In genomic region chr19:51570962-51571575, GRCh38 we compare ENCODE assay signal across 1 cellular context.
TF ChIP-seq lines count a peak whose summit lies in the region.

ZNF175 (plus strand) TSS chr19:51571283; CDS start chr19:51573330, 2,047 bp downstream.

TF ChIP-seq in HepG2, 621 proteins besides CTCF, POLR2A, EP300 and RAD21 (continued from another document and continues in another):
- TF ChIP-seq ZBTB25 (CRISPR knock-in tag; IDR thresholded peaks at IDR 0.05) (no peak), XRCC5 (optimal IDR thresholded peaks at IDR 0.05; ENCODE audit: low read length) (no peak), RXRA (CRISPR knock-in tag; IDR thresholded peaks at IDR 0.05) (no peak), GABPB1 (CRISPR knock-in tag; IDR thresholded peaks at IDR 0.05) (peak; percentile 91), POLR2AphosphoS5 (IDR thresholded peaks at IDR 0.05; ENCODE audit: low read depth, low read length) (peak; percentile 41; the same call in 1 of the 2 replicates), KDM3A (CRISPR knock-in tag; IDR thresholded peaks at IDR 0.05; ENCODE audit: low read depth) (no peak), ZNF20 (CRISPR knock-in tag; IDR thresholded peaks at IDR 0.05) (no peak), ZBTB4 (CRISPR knock-in tag; IDR thresholded peaks at IDR 0.05; ENCODE audit: borderline replicate concordance) (no peak), PITX1 (CRISPR knock-in tag; IDR thresholded peaks at IDR 0.05) (no peak), ZNF460 (CRISPR knock-in tag; IDR thresholded peaks at IDR 0.05; ENCODE audit: borderline replicate concordance) (no peak), RBM22 (optimal IDR thresholded peaks at IDR 0.05; ENCODE audit: low read length) (no peak), ZSCAN9 (CRISPR knock-in tag; IDR thresholded peaks at IDR 0.05; ENCODE audit: borderline replicate concordance) (no peak), WIZ (CRISPR knock-in tag; IDR thresholded peaks at IDR 0.05) (peak; percentile 50; the same call in 1 of the 2 replicates), KAT8 (CRISPR knock-in tag; IDR thresholded peaks at IDR 0.05) (peak; percentile 78), NAIF1 (CRISPR knock-in tag; IDR thresholded peaks at IDR 0.05; ENCODE audit: borderline replicate concordance) (no peak), ZNF343 (CRISPR knock-in tag; IDR thresholded peaks at IDR 0.05) (no peak), TAF1 (CRISPR knock-in tag; IDR thresholded peaks at IDR 0.05) (no peak), ATF7-NPFF (CRISPR knock-in tag; IDR thresholded peaks at IDR 0.05; ENCODE audit: low read depth) (no peak), NFE2 (CRISPR knock-in tag; IDR thresholded peaks at IDR 0.05) (no peak), HHEX (CRISPR knock-in tag; IDR thresholded peaks at IDR 0.05) (no peak), MAF1 (CRISPR knock-in tag; IDR thresholded peaks at IDR 0.05; ENCODE audit: borderline replicate concordance) (no peak), ZNF407 (CRISPR knock-in tag; IDR thresholded peaks at IDR 0.05; ENCODE audit: not compliant biosample characterization) (no peak), TEAD3 (CRISPR knock-in tag; optimal IDR thresholded peaks at IDR 0.05; ENCODE audit: borderline replicate concordance) (peak; percentile 75), CBX2 (IDR thresholded peaks at IDR 0.05; ENCODE audit: low read depth, low read length) (no peak), CBX2 (CRISPR knock-in tag; IDR thresholded peaks at IDR 0.05; ENCODE audit: low read depth) (no peak), PLRG1 (conservative IDR thresholded peaks at IDR 0.05) (no peak), ZBTB1 (CRISPR knock-in tag; IDR thresholded peaks at IDR 0.05; ENCODE audit: borderline replicate concordance) (no peak), ZMYM4 (CRISPR knock-in tag; IDR thresholded peaks at IDR 0.05) (0 out of 2 replicates have a peak, but pooled peaks have one; percentile 43)
- TF ChIP-seq, protein P1, sequence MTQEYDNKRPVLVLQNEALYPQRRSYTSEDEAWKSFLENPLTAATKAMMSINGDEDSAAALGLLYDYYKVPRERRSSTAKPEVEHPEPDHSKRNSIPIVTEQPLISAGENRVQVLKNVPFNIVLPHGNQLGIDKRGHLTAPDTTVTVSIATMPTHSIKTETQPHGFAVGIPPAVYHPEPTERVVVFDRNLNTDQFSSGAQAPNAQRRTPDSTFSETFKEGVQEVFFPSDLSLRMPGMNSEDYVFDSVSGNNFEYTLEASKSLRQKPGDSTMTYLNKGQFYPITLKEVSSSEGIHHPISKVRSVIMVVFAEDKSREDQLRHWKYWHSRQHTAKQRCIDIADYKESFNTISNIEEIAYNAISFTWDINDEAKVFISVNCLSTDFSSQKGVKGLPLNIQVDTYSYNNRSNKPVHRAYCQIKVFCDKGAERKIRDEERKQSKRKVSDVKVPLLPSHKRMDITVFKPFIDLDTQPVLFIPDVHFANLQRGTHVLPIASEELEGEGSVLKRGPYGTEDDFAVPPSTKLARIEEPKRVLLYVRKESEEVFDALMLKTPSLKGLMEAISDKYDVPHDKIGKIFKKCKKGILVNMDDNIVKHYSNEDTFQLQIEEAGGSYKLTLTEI (CRISPR knock-in tag; conservative IDR thresholded peaks at IDR 0.05) = no peak
- TF ChIP-seq, protein P2, sequence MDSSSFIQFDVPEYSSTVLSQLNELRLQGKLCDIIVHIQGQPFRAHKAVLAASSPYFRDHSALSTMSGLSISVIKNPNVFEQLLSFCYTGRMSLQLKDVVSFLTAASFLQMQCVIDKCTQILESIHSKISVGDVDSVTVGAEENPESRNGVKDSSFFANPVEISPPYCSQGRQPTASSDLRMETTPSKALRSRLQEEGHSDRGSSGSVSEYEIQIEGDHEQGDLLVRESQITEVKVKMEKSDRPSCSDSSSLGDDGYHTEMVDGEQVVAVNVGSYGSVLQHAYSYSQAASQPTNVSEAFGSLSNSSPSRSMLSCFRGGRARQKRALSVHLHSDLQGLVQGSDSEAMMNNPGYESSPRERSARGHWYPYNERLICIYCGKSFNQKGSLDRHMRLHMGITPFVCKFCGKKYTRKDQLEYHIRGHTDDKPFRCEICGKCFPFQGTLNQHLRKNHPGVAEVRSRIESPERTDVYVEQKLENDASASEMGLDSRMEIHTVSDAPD (CRISPR knock-in tag; IDR thresholded peaks at IDR 0.05) = no peak
- TF ChIP-seq, protein P3, sequence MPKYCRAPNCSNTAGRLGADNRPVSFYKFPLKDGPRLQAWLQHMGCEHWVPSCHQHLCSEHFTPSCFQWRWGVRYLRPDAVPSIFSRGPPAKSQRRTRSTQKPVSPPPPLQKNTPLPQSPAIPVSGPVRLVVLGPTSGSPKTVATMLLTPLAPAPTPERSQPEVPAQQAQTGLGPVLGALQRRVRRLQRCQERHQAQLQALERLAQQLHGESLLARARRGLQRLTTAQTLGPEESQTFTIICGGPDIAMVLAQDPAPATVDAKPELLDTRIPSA (CRISPR knock-in tag; IDR thresholded peaks at IDR 0.05; ENCODE audit: borderline replicate concordance) = no peak
- TF ChIP-seq, protein P4, sequence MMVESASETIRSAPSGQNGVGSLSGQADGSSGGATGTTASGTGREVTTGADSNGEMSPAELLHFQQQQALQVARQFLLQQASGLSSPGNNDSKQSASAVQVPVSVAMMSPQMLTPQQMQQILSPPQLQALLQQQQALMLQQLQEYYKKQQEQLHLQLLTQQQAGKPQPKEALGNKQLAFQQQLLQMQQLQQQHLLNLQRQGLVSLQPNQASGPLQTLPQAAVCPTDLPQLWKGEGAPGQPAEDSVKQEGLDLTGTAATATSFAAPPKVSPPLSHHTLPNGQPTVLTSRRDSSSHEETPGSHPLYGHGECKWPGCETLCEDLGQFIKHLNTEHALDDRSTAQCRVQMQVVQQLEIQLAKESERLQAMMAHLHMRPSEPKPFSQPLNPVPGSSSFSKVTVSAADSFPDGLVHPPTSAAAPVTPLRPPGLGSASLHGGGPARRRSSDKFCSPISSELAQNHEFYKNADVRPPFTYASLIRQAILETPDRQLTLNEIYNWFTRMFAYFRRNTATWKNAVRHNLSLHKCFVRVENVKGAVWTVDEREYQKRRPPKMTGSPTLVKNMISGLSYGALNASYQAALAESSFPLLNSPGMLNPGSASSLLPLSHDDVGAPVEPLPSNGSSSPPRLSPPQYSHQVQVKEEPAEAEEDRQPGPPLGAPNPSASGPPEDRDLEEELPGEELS (CRISPR knock-in tag; IDR thresholded peaks at IDR 0.05) = 0 out of 2 replicates have a peak, but pooled peaks have one; percentile 12
- TF ChIP-seq, protein P5, sequence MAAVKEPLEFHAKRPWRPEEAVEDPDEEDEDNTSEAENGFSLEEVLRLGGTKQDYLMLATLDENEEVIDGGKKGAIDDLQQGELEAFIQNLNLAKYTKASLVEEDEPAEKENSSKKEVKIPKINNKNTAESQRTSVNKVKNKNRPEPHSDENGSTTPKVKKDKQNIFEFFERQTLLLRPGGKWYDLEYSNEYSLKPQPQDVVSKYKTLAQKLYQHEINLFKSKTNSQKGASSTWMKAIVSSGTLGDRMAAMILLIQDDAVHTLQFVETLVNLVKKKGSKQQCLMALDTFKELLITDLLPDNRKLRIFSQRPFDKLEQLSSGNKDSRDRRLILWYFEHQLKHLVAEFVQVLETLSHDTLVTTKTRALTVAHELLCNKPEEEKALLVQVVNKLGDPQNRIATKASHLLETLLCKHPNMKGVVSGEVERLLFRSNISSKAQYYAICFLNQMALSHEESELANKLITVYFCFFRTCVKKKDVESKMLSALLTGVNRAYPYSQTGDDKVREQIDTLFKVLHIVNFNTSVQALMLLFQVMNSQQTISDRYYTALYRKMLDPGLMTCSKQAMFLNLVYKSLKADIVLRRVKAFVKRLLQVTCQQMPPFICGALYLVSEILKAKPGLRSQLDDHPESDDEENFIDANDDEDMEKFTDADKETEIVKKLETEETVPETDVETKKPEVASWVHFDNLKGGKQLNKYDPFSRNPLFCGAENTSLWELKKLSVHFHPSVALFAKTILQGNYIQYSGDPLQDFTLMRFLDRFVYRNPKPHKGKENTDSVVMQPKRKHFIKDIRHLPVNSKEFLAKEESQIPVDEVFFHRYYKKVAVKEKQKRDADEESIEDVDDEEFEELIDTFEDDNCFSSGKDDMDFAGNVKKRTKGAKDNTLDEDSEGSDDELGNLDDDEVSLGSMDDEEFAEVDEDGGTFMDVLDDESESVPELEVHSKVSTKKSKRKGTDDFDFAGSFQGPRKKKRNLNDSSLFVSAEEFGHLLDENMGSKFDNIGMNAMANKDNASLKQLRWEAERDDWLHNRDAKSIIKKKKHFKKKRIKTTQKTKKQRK (IDR thresholded peaks at IDR 0.05; ENCODE audit: low read length) = no peak
- TF ChIP-seq, protein P6, sequence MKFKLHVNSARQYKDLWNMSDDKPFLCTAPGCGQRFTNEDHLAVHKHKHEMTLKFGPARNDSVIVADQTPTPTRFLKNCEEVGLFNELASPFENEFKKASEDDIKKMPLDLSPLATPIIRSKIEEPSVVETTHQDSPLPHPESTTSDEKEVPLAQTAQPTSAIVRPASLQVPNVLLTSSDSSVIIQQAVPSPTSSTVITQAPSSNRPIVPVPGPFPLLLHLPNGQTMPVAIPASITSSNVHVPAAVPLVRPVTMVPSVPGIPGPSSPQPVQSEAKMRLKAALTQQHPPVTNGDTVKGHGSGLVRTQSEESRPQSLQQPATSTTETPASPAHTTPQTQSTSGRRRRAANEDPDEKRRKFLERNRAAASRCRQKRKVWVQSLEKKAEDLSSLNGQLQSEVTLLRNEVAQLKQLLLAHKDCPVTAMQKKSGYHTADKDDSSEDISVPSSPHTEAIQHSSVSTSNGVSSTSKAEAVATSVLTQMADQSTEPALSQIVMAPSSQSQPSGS (CRISPR knock-in tag; IDR thresholded peaks at IDR 0.05) = 0 out of 2 replicates have a peak, but pooled peaks have one; percentile 40
